In genomic region chr4:102501635-102502382, GRCh38 we compare ENCODE assay signal across 8 cellular contexts. TPM values are rescaled to one million over a fixed set of nuclear protein-coding genes. Genes with fewer than 3 reads are reported as not detected.
DNase-seq lines count a peak whose midpoint lies in the region; ATAC-seq and TF ChIP-seq lines count a peak whose summit lies in the region.

No MANE protein-coding gene starts in this region.

- peak in 1 of 2 donors; percentile 57 for TF ChIP-seq POLR2A in tibial nerve (IDR thresholded peaks at IDR 0.05)

- ATAC-seq in GM21717 (IDR thresholded peaks at IDR 0.05; ENCODE audit: unreplicated experiment): peak; percentile 51
- ATAC-seq in omental fat pad (ENCODE audit: low FRiP score): peak; percentile 60

- peak overlapping the region; percentile 61 to 92 (median 86) for H3K4me3 ChIP-seq in tibial nerve

- H3K4me1 ChIP-seq in tibial nerve: peaks cover 0 to 58% (median 19%) of the 10 kb centered on the region in 4 donors

- DNase-seq in EH (ENCODE audit: low read depth): peak; percentile 92
- peak; percentile 60 for DNase-seq in SK-MEL-5 (ENCODE audit: low read depth, low spot score)
- peak; percentile 22 for DNase-seq in glomerular endothelial cell (ENCODE audit: extremely low read depth, low read depth, low spot score)
- DNase-seq in omental fat pad (ENCODE audit: low spot score): peak; percentile 51
- peak; percentile 59 to 79 for DNase-seq in tibial nerve (ENCODE audit: low spot score in 2 of 2)

- no peak for TF ChIP-seq EP300 in Ishikawa (IDR thresholded peaks at IDR 0.05; ENCODE audit: borderline replicate concordance)
- peak in 1 of 2 donors; percentile 68 for TF ChIP-seq EP300 in tibial nerve (IDR thresholded peaks at IDR 0.05)

- peak overlapping the region; percentile 96 to 99 (median 98) for H3K27ac ChIP-seq in tibial nerve

- TF ChIP-seq RAD21 in Ishikawa (IDR thresholded peaks at IDR 0.05; ENCODE audit: low read depth): no peak

- peaks cover 21% of the 10 kb centered on the region for H3K36me3 Mint-ChIP-seq in activated naive CD4-positive, alpha-beta T cell treated with anti-CD3 and anti-CD28 coated beads, Interleukin-2, amount 50 U/mL, for 24 hours

- no peak for TF ChIP-seq CTCF in omental fat pad (IDR thresholded peaks at IDR 0.05)
- peak in 2 of 5 experiments; percentile 3 to 22 for TF ChIP-seq CTCF in tibial nerve (IDR thresholded peaks at IDR 0.05)

- H3K9me3 ChIP-seq in tibial nerve: no peaks in the 10 kb centered on the region

- peak overlapping the region; percentile 97 for H3K27ac Mint-ChIP-seq in activated naive CD4-positive, alpha-beta T cell treated with anti-CD3 and anti-CD28 coated beads, Interleukin-2, amount 50 U/mL, for 24 hours

- 0% methylated on average over 51 to 61 of the region's 63 CpGs for WGBS in tibial nerve, 2 donors

- H3K27me3 ChIP-seq in tibial nerve: no peaks in the 10 kb centered on the region

- peak overlapping the region; percentile 97 for H3K4me3 Mint-ChIP-seq in activated naive CD4-positive, alpha-beta T cell treated with anti-CD3 and anti-CD28 coated beads, Interleukin-2, amount 50 U/mL, for 24 hours

- H3K27me3 Mint-ChIP-seq in activated naive CD4-positive, alpha-beta T cell treated with anti-CD3 and anti-CD28 coated beads, Interleukin-2, amount 50 U/mL, for 24 hours: no peaks in the 10 kb centered on the region

- peaks cover 33% of the 10 kb centered on the region for H3K4me1 Mint-ChIP-seq in activated naive CD4-positive, alpha-beta T cell treated with anti-CD3 and anti-CD28 coated beads, Interleukin-2, amount 50 U/mL, for 24 hours

- in situ Hi-C loops in SK-MEL-5 (cut with HindIII; ENCODE audit: low pct_unique_long_range_greater_than_20kb, low sequenced_read_pairs): no loop called here

- no peaks in the 10 kb centered on the region for H3K9me3 Mint-ChIP-seq in activated naive CD4-positive, alpha-beta T cell treated with anti-CD3 and anti-CD28 coated beads, Interleukin-2, amount 50 U/mL, for 24 hours

- no peaks in the 10 kb centered on the region for H3K36me3 ChIP-seq in tibial nerve

TF ChIP-seq in Ishikawa, 13 proteins besides CTCF, POLR2A, EP300 and RAD21:
- no peak for TF ChIP-seq ZBTB7A (IDR thresholded peaks at IDR 0.05; ENCODE audit: low read depth)
- TF ChIP-seq REST (IDR thresholded peaks at IDR 0.05; ENCODE audit: low read depth): no peak
- no peak for TF ChIP-seq FOXM1 (IDR thresholded peaks at IDR 0.05; ENCODE audit: borderline replicate concordance, low read depth)
- TF ChIP-seq TAF1 (IDR thresholded peaks at IDR 0.05; ENCODE audit: low read depth): peak; percentile 46; the same call in 1 of the 2 replicates
- peak; percentile 54 for TF ChIP-seq EGR1 (IDR thresholded peaks at IDR 0.05)
- TF ChIP-seq USF1 (IDR thresholded peaks at IDR 0.05): 0 out of 2 replicates have a peak, but pooled peaks have one; percentile 11
- TF ChIP-seq CEBPB (IDR thresholded peaks at IDR 0.05): no peak
- no peak; the same call in 1 of the 2 replicates for TF ChIP-seq TCF12 (IDR thresholded peaks at IDR 0.05; ENCODE audit: low read depth)
- TF ChIP-seq YY1 (IDR thresholded peaks at IDR 0.05; ENCODE audit: low read depth): peak; percentile 36; the same call in 1 of the 2 replicates
- peak; percentile 69 for TF ChIP-seq TEAD4 (IDR thresholded peaks at IDR 0.05)
- no peak for TF ChIP-seq CREB1 (IDR thresholded peaks at IDR 0.05; ENCODE audit: low read depth)
- 0 out of 2 replicates have a peak, but pooled peaks have one; percentile 5 for TF ChIP-seq NFIC (IDR thresholded peaks at IDR 0.05)
- TF ChIP-seq MAX (IDR thresholded peaks at IDR 0.05): peak; percentile 85

RNA-seq across cellular contexts. Expression of gene NFKB1, which starts 0.7 kb away (rescaled TPM):
- total RNA-seq in SK-MEL-5 (2014; rRNA removed; shearing (Covaris generic)): 26.0 and 30.3 TPM in 2 replicates
- 26.1 and 35.1 TPM in 2 replicates for polyA plus RNA-seq in SK-MEL-5 (2015; cell fraction: cytosol; rRNA removed)
- polyA plus RNA-seq in SK-MEL-5 (2015; cell fraction: nucleus; rRNA removed): 17.2 and 19.8 TPM in 2 replicates
- 34.1 and 43.9 TPM in 2 replicates for total RNA-seq in glomerular endothelial cell
- total RNA-seq in omental fat pad: 100 to 1,000 TPM in 1 of 4 donors, 10 to 100 TPM in 3; 26.4 to 151 (median 46.6) TPM
- total RNA-seq in tibial nerve: 10 to 100 TPM; 21.6 to 44.8 (median 28.3) TPM

Comparison
In these comparisons a context has a peak if more than half of its experiments do, and no peak if none do; other contexts are left out.
1. Peak in every context shown above with its lines: DNase-seq, ATAC-seq, H3K4me3 ChIP-seq and H3K27ac ChIP-seq.
2. DNase-seq: peak in every context shown above with its lines; median percentile 92 in EH; 69 in tibial nerve; 60 in SK-MEL-5; 51 in omental fat pad; 22 in glomerular endothelial cell.